Comparison of ENCODE assay signal across 8 cellular contexts in the genomic region with DNA sequence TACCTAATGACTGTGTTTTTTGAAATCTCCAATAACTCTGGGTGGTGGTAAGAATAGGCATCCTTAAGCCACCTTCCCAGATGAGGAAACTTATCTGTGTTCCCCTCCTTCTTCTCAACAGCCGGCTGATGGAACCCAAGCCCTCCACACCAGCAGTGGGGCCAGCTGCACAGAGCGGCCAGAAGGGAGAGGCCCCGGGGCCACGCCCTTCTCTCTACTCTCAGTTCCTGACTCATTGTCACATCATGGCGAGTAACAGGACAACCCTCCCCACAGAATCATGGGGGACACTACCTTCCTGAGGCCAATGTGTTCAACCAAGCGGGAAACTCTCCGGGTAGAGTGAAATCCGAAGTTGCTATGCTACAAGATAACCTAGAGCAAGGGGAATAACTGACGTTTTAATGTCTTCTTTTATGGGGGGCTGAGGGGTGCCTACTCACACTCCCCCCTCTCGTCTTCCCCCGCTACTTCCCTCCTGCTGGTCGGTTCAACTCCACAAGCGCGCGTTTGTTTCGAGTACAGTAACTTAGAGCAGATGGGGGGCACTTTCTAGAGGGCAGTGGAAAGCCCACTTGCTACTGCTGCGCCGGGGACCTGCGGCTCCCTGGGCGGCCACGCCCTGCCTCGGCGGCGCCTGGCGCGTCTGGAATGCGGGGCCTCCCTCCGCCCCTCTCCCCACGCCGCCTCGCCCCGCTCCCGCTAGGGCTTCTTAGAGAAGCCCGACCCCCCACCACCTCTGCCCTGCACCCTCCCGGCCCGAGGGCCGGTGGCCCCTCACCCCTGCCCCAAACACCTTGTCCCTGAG. TPM values are rescaled to one million over a fixed set of nuclear protein-coding genes. Genes with fewer than 3 reads are reported as not detected.
A peak's percentile ranks its signal among the peaks of the same experiment; 100 is the strongest.
DNase-seq lines count a peak whose midpoint lies in the region; ATAC-seq, FAIRE-seq and TF ChIP-seq lines count a peak whose summit lies in the region.

No MANE protein-coding gene starts in this region.

- H3K9me1 ChIP-seq in keratinocyte (ENCODE audit: control insufficient read depth, extremely low read depth, insufficient read depth, low read length): no peaks in the 10 kb centered on the region

- FAIRE-seq in keratinocyte (lab: Jason Lieb, UNC): no peak

- H3K9me3 ChIP-seq in HUES48 (ENCODE audit: control insufficient read depth, insufficient read depth, low read length): no peaks in the 10 kb centered on the region
- no peaks in the 10 kb centered on the region for H3K9me3 ChIP-seq in keratinocyte (ENCODE audit: control insufficient read depth, low read depth, low read length)

- H3K4me2 ChIP-seq in keratinocyte (ENCODE audit: control insufficient read depth, extremely low read depth, insufficient read depth, low read depth, low read length): peak overlapping the region; percentile 89

- no peak overlapping the region for H2AFZ ChIP-seq in keratinocyte (ENCODE audit: control insufficient read depth, low read length)

- H3K36me3 ChIP-seq in HUES48 (ENCODE audit: control insufficient read depth, insufficient read depth, low read length) (peaks cover 17% of the 10 kb centered on the region; the same call in 1 of the 2 replicates), keratinocyte (ENCODE audit: control insufficient read depth in 2 of 2, extremely low read depth in 1 of 2, insufficient read depth in 2 of 2, low read length in 2 of 2) (peaks cover 21 to 41% of the 10 kb centered on the region in 2 experiments)

- no peaks in the 10 kb centered on the region for H3K9me3 Mint-ChIP-seq in MCF 10A (ENCODE audit: unreplicated experiment)

- peaks cover 20% of the 10 kb centered on the region for H4K20me1 ChIP-seq in keratinocyte (ENCODE audit: control insufficient read depth, extremely low read depth, insufficient read depth, low read length)

- peak; percentile 75 for ATAC-seq in GM21528 (IDR thresholded peaks at IDR 0.05; ENCODE audit: low FRiP score, unreplicated experiment)

- peaks cover 55% of the 10 kb centered on the region for H3K4me1 Mint-ChIP-seq in MCF 10A (ENCODE audit: insufficient read depth, unreplicated experiment)

- H3K36me3 Mint-ChIP-seq in MCF 10A (ENCODE audit: insufficient read depth, unreplicated experiment): peaks cover 63% of the 10 kb centered on the region

- H3K27me3 Mint-ChIP-seq in MCF 10A (ENCODE audit: insufficient read depth, unreplicated experiment): no peaks in the 10 kb centered on the region

- POLR2A ChIA-PET in MCF 10A (lab: Yijun Ruan, JAX): interaction anchor here (0.5 to 13.9 kb wide), 12 partner anchors 13 to 712 kb away, joined by 3 to 461 read pairs (median 45); a partner anchor contains a TSS

- DNase-seq in GM04504 (ENCODE audit: low read depth): peak; percentile 48
- DNase-seq in T-helper 9 cell: peak; percentile 23
- peak; percentile 83 for DNase-seq in MCF 10A (ENCODE audit: unreplicated experiment)
- DNase-seq in keratinocyte (ENCODE audit: low read depth, low spot score): peak; percentile 81
- DNase-seq in stimulated activated CD4-positive, alpha-beta T cell treated with anti-CD3 and anti-CD28 coated beads, Interleukin-2, amount 100 ng/mL, for 4 hours (ENCODE audit: low read depth): peak; percentile 7
- no peak for DNase-seq in NCI-H2196 treated with DMSO at 0.1 percent for 48 hours (lab: John Stamatoyannopoulos, UW; ENCODE audit: unreplicated experiment)

- TF ChIP-seq CTCF in MCF 10A (IDR thresholded peaks at IDR 0.05; ENCODE audit: unreplicated experiment) (no peak), keratinocyte (optimal IDR thresholded peaks at IDR 0.05 in 1 of 3, IDR thresholded peaks at IDR 0.05 in 1 of 3, conservative IDR thresholded peaks at IDR 0.05 in 1 of 3; ENCODE audit: extremely low read depth in 1 of 3, insufficient read depth in 2 of 3, low read length in 3 of 3) (no peak)

- peaks cover 71% of the 10 kb centered on the region for H3K4me1 ChIP-seq in HUES48 (ENCODE audit: control insufficient read depth, insufficient read depth, low read length)
- H3K4me1 ChIP-seq in keratinocyte (ENCODE audit: control insufficient read depth, extremely low read depth, insufficient read depth, low read length): peaks cover 49% of the 10 kb centered on the region

- H3K4me3 ChIP-seq in HUES48 (ENCODE audit: low read depth, low read length) (peak overlapping the region; percentile 93), keratinocyte (ENCODE audit: control insufficient read depth in 2 of 3, extremely low read depth in 1 of 3, insufficient read depth in 2 of 3, low read depth in 1 of 3, low read length in 3 of 3) (peak overlapping the region; percentile 77 to 97 (median 86))

- no TSS peak for BruUV-seq in MCF 10A (replicated peaks; lab: Mats Ljungman, UMichigan)

- CTCF ChIA-PET in MCF 10A (lab: Yijun Ruan, JAX): interaction anchor here (1.1 to 1.8 kb wide), 2 partner anchors 11 to 36 kb away, joined by 3 to 10 read pairs; no protein-coding TSS in a partner anchor

- peaks cover 56% of the 10 kb centered on the region for H3K79me2 ChIP-seq in keratinocyte (ENCODE audit: control insufficient read depth, insufficient read depth, low read length)

- peak overlapping the region; percentile 81 for H3K9ac ChIP-seq in HUES48 (ENCODE audit: low read depth, low read length)
- H3K9ac ChIP-seq in keratinocyte (ENCODE audit: control insufficient read depth, extremely low read depth, insufficient read depth, low read length): peak overlapping the region; percentile 99

- H3K27me3 ChIP-seq in HUES48 (ENCODE audit: control insufficient read depth, insufficient read depth, low read length) (peaks cover 16% of the 10 kb centered on the region), keratinocyte (ENCODE audit: control insufficient read depth, extremely low read depth, insufficient read depth, low read length) (no peaks in the 10 kb centered on the region)

- H3K27ac Mint-ChIP-seq in MCF 10A (ENCODE audit: low read depth, unreplicated experiment): peak overlapping the region; percentile 91

- intact Hi-C loops in MCF 10A (cut with micrococcal nuclease): loop anchor here (1.0 to 5.0 kb wide), 3 partner anchors 26 to 47 kb away; no protein-coding TSS in a partner anchor

- dilution Hi-C loops in keratinocyte (cut with MboI; ENCODE audit: extremely low pct_ligation_motif_present, low sequenced_read_pairs): no loop called here

- peak overlapping the region; percentile 98 for H3K4me3 Mint-ChIP-seq in MCF 10A (ENCODE audit: unreplicated experiment)

- H3K27ac ChIP-seq in HUES48 (ENCODE audit: low read depth, low read length) (peak overlapping the region; percentile 83), keratinocyte (ENCODE audit: control insufficient read depth, insufficient read depth, low read length) (peak overlapping the region; percentile 99)

RNA-seq across cellular contexts. Expression of a gene that starts 0.6 kb away (rescaled TPM):
- 3,317 and 3,451 TPM in 2 replicates for total RNA-seq in MCF 10A (2022)
- polyA plus RNA-seq in keratinocyte: 10,132 to 15,949 TPM (median 11,017 TPM) in 3 replicates
- 4,066 TPM for polyA plus RNA-seq in keratinocyte (2011; ENCODE audit: low read depth)
- 14,846 and 18,096 TPM in 2 replicates for polyA plus RNA-seq in keratinocyte (2011; cell fraction: cytosol; rRNA removed)
- 11,086 and 11,309 TPM in 2 replicates for polyA plus RNA-seq in keratinocyte (2011; cell fraction: nucleus; rRNA removed)
- 4,107 and 9,800 TPM in 2 replicates for polyA plus RNA-seq in keratinocyte (2012; ENCODE audit: low replicate concordance)
- 5,148 to 8,880 TPM (median 8,598 TPM) in 3 replicates for polyA minus RNA-seq in keratinocyte
- polyA minus RNA-seq in keratinocyte (2011; cell fraction: cytosol; rRNA and poly(A)+ RNA removed): 5,055 TPM
- polyA minus RNA-seq in keratinocyte (2011; cell fraction: nucleus; rRNA and poly(A)+ RNA removed): 2,602 and 4,474 TPM in 2 replicates
